In the genomic region with DNA sequence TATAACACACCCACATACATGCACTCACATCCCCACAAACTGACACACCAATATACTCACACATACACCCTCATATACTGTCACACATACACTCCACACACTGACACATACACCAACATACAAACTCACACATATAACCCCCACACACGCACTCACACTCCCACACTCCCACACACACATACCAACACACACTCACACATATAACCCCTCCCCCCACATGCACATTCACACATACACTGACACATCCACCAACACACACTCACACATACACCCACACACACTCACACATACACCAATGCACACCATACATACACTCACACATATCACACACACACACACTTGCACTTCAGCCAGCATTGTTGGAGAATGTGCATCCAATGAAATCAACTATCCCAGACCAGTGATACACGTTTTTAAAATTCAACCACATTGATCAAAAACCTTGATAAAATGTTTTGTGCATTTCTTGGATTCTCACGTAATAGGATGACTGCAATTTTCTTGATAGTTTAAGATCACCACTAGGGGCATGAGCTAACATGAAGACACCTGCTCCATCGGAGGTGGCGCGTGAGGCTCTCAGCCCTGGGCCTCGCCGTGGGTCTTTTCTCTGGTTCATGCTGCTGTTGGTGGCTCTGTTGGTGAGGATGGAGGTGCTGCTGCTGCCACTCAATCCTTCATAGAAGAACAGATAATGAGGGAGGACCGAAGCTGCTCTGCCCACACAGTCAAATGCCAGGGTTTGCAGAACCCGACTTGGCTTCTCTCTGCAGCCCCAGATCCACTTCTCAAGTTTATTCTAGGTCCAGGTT, we compare ENCODE assay signal across 10 cellular contexts. TPM values are rescaled to one million over a fixed set of nuclear protein-coding genes. Genes with fewer than 3 reads are reported as not detected.
DNase-seq lines count a peak whose midpoint lies in the region; ATAC-seq, FAIRE-seq and TF ChIP-seq lines count a peak whose summit lies in the region.
"Had no signal": no experiment of that assay in that cellular context is flagged by ENCODE, and none has a peak within 500 bp of the region (broad histone marks: within the 10 kb centered on the region; RNA-seq: fewer than 3 reads in every experiment).

No MANE protein-coding gene starts in this region.

- no peak overlapping the region for H3K4me3 ChIP-seq in K562
- no peak overlapping the region for H3K4me3 ChIP-seq in mesendoderm (ENCODE audit: low read length)

- no peak overlapping the region for H3K4me3 Mint-ChIP-seq in CD14-positive monocyte

- H3K23ac ChIP-seq in mesendoderm (ENCODE audit: low read length) = no peak overlapping the region

- H3K79me1 ChIP-seq in mesendoderm (ENCODE audit: low read length) = no peaks in the 10 kb centered on the region

- peaks cover under 1 to 3% (median 3%) of the 10 kb centered on the region in 3 donors for H3K27me3 Mint-ChIP-seq in CD14-positive monocyte (ENCODE audit: low read depth in 3 of 3)

- H3K36me3 ChIP-seq in K562 (ENCODE audit: control insufficient read depth, insufficient read depth, low read length) (no peaks in the 10 kb centered on the region), mesendoderm (ENCODE audit: control insufficient read depth, insufficient read depth, low read length) (no peaks in the 10 kb centered on the region)

- H3K4ac ChIP-seq in mesendoderm (ENCODE audit: low read depth, low read length) = no peak overlapping the region

- FAIRE-seq in K562 (lab: Jason Lieb, UNC) = no peak

- CTCF ChIA-PET in K562 (lab: Yijun Ruan, JAX; ENCODE audit: low intra/inter-chr PET ratio) = no interaction called here

- DNase-seq in CD14-positive monocyte (ENCODE audit: low spot score) = no peak
- DNase-seq in HuH-7.5 (ENCODE audit: low spot score) = peak; percentile 34
- no peak for DNase-seq in K562 (ENCODE audit: extremely low read depth in 1 of 4, low spot score in 3 of 4)
- peak; percentile 42 for DNase-seq in mesendoderm
- DNase-seq in activated CD8-positive, alpha-beta memory T cell treated with anti-CD3 and anti-CD28 coated beads, Interleukin-2, amount 50 U/mL, for 48 hours = no peak
- DNase-seq in globus pallidus (ENCODE audit: low spot score) = no peak
- DNase-seq: NCI-H1048 had no signal

- no peak overlapping the region for H4K8ac ChIP-seq in mesendoderm (ENCODE audit: low read depth, low read length)

- H3K9me1 ChIP-seq in K562 (ENCODE audit: control insufficient read depth, insufficient read depth, low read length) = no peaks in the 10 kb centered on the region

- no peak overlapping the region for H3K9ac ChIP-seq in K562 (ENCODE audit: insufficient read depth in 1 of 2, low read depth in 2 of 2, low read length in 2 of 2)
- no peak overlapping the region for H3K9ac ChIP-seq in mesendoderm (ENCODE audit: low read length)

- 0 out of 3 replicates have a peak, but pooled peaks have one; percentile 54 for ATAC-seq in K562
- no peak for ATAC-seq in GM19467 (IDR thresholded peaks at IDR 0.05; ENCODE audit: unreplicated experiment)
- ATAC-seq in HG03520 (IDR thresholded peaks at IDR 0.05; ENCODE audit: unreplicated experiment) = no peak
- ATAC-seq: esophagus mucosa had no signal

- no peak overlapping the region for H3K27ac ChIP-seq in K562 (ENCODE audit: extremely low read depth, low read depth, low read length)
- H3K27ac ChIP-seq in mesendoderm (ENCODE audit: low read depth, low read length) = no peak overlapping the region

- in situ Hi-C loops in K562 (cut with MboI) = no loop called here

- no TSS peak for BruUV-seq in K562 (replicated peaks; lab: Mats Ljungman, UMichigan)

- peaks cover 2 to 33% of the 10 kb centered on the region in 2 experiments; a peak in 3 of 5 replicates for H3K27me3 ChIP-seq in K562 (ENCODE audit: control insufficient read depth in 2 of 2, insufficient read depth in 2 of 2, low read length in 2 of 2)
- no peaks in the 10 kb centered on the region for H3K27me3 ChIP-seq in mesendoderm (ENCODE audit: insufficient read depth, low read length, poor library complexity)

- no peak overlapping the region for H3K27ac Mint-ChIP-seq in CD14-positive monocyte

- no peak overlapping the region for H2AK5ac ChIP-seq in mesendoderm (ENCODE audit: low read length)

- no peak for TF ChIP-seq EP300 in K562 (IDR thresholded peaks at IDR 0.05; ENCODE audit: low read length)

- H3K79me2 ChIP-seq in K562 (ENCODE audit: control insufficient read depth, insufficient read depth, low read length) (no peaks in the 10 kb centered on the region), mesendoderm (ENCODE audit: control insufficient read depth, insufficient read depth, low read length) (no peaks in the 10 kb centered on the region)

- no peak overlapping the region for H3K4me2 ChIP-seq in K562 (ENCODE audit: insufficient read depth, low read length)
- no peak overlapping the region for H3K4me2 ChIP-seq in mesendoderm (ENCODE audit: low read length)

- WGBS in K562 (ENCODE audit: insufficient coverage, low coverage, missing lambda C conversion rate) = 16% methylated on average over 8 of the region's 10 CpGs
- WGBS in mesendoderm (ENCODE audit: extremely low coverage, insufficient coverage, low lambda C conversion rate) = 100% methylated on average over 1 of the region's 10 CpGs

- H2AFZ ChIP-seq in K562 (ENCODE audit: low read depth, low read length) = no peak overlapping the region

- H3K56ac ChIP-seq in mesendoderm (ENCODE audit: low read length) = no peak overlapping the region

- no peak overlapping the region for H4K5ac ChIP-seq in mesendoderm (ENCODE audit: low read length)

- no peaks in the 10 kb centered on the region for H3K9me3 ChIP-seq in K562 (replicated peaks; ENCODE audit: control insufficient read depth, insufficient read depth, low read depth, low read length)

- peaks cover 0 to 1% (median 0%) of the 10 kb centered on the region in 7 donors for H3K9me3 Mint-ChIP-seq in CD14-positive monocyte

- H3K4me1 ChIP-seq in K562 (replicated peaks in 1 of 2; ENCODE audit: control insufficient read depth in 2 of 2, insufficient read depth in 2 of 2, low read length in 2 of 2) (no peaks in the 10 kb centered on the region), mesendoderm (ENCODE audit: control insufficient read depth, low read depth, low read length) (no peaks in the 10 kb centered on the region)

- no peak overlapping the region for H2BK15ac ChIP-seq in mesendoderm (replicated peaks; ENCODE audit: low read depth)

- POLR2A ChIA-PET in K562 (lab: Yijun Ruan, JAX) = no interaction called here

- H3K36me3 Mint-ChIP-seq in CD14-positive monocyte = peaks cover 0 to 4% of the 10 kb centered on the region in 2 donors

- intact Hi-C loops in CD14-positive monocyte (cut with micrococcal nuclease) (no loop called here), K562 (cut with micrococcal nuclease) (no loop called here)

- H3K4me1 Mint-ChIP-seq in CD14-positive monocyte = peaks cover 8% of the 10 kb centered on the region

- TF ChIP-seq CTCF in CD14-positive monocyte (IDR thresholded peaks at IDR 0.05) (peak; percentile 72), K562 (IDR thresholded peaks at IDR 0.05 in 2 of 3, conservative IDR thresholded peaks at IDR 0.05 in 1 of 3; ENCODE audit: insufficient read depth in 2 of 3, low read depth in 1 of 3, low read length in 3 of 3) (peak in 2 of 3 experiments; percentile 14 to 23; a peak in 1 of 6 replicates)

- no peak for TF ChIP-seq POLR2A in K562 (conservative IDR thresholded peaks at IDR 0.05)

- no peak overlapping the region for H2BK120ac ChIP-seq in mesendoderm (ENCODE audit: low read depth, low read length)

- no peak overlapping the region for H2BK5ac ChIP-seq in mesendoderm (ENCODE audit: low read length)

- H3K18ac ChIP-seq in mesendoderm (ENCODE audit: low read length) = no peak overlapping the region

- H4K20me1 ChIP-seq in K562 (replicated peaks; ENCODE audit: control insufficient read depth, insufficient read depth, low read length) = no peaks in the 10 kb centered on the region

- TF ChIP-seq RAD21 in K562 (CRISPR knock-in tag; conservative IDR thresholded peaks at IDR 0.05 in 1 of 2, IDR thresholded peaks at IDR 0.05 in 1 of 2) = no peak

TF ChIP-seq in K562, 482 proteins besides CTCF, POLR2A, EP300 and RAD21:
- TF ChIP-seq ELF4 (CRISPR knock-in tag; IDR thresholded peaks at IDR 0.05) (peak; percentile 16; the same call in 1 of the 2 replicates), PCBP2 (IDR thresholded peaks at IDR 0.05; ENCODE audit: low read depth, low read length, poor library complexity, severe bottlenecking) (no peak), ZFP36 (IDR thresholded peaks at IDR 0.05; ENCODE audit: low read depth, low read length, partially characterized antibody) (no peak), RBM15 (IDR thresholded peaks at IDR 0.05; ENCODE audit: insufficient read depth, low read length) (no peak)

RNA-seq across cellular contexts. Expression of gene CHST15, which starts 32.1 kb away (rescaled TPM):
- polyA plus RNA-seq in CD14-positive monocyte (10 to 100 TPM; 54.4 to 87.5 TPM), K562 (2011; rRNA removed) (0.07 TPM in 1 of 2 replicates, not detected in the other), K562 (2014; fragmentation: Illumina TruSeq; extraction: Trizol) (0.09 and 0.11 TPM in 2 replicates), K562 (2014; fragmentation: Nextera tagmentation; extraction: Ambion mirVana) (under 1 TPM; 0.07 to 0.08 TPM), K562 (2014; rRNA removed) (0.04 and 0.23 TPM in 2 replicates)
- 0.11 and 0.35 TPM in 2 replicates for total RNA-seq in K562 (2011; cell fraction: chromatin; rRNA removed; ENCODE audit: low replicate concordance)
- 1.1 TPM in 1 of 2 replicates, not detected in the other for total RNA-seq in K562 (2011; cell fraction: nucleolus; rRNA removed)
- total RNA-seq in K562 (2011; cell fraction: nucleoplasm; rRNA removed) = 0.15 TPM in 1 of 2 replicates, not detected in the other
- total RNA-seq in K562 (2014; rRNA removed) (0.04 and 0.09 TPM in 2 replicates), K562 (2014; rRNA removed; fragmentation: Illumina TruSeq; extraction: Trizol) (0.15 TPM in 1 of 2 replicates, not detected in the other), K562 (2015; rRNA removed; fragmentation: Illumina TruSeq; extraction: Trizol) (0.04 TPM in 2 replicates), K562 (2021) (0.13 and 0.16 TPM in 2 replicates)
- 0.03 and 0.12 TPM in 2 replicates for polyA plus RNA-seq in K562 (2011; cell fraction: cytosol; rRNA removed)
- polyA plus RNA-seq in K562 (2011; cell fraction: nucleus; rRNA removed) = 0.04 and 0.18 TPM in 2 replicates
- 0.19 and 0.25 TPM in 2 replicates for polyA plus RNA-seq in K562 (2012)
- 0.04 TPM in 1 of 2 replicates, not detected in the other for polyA minus RNA-seq in K562 (2011; rRNA and poly(A)+ RNA removed)
- polyA minus RNA-seq in K562 (2011; cell fraction: cytosol; rRNA and poly(A)+ RNA removed) = 0.27 TPM in 1 of 2 replicates, not detected in the other
- polyA minus RNA-seq in K562 (2011; cell fraction: nucleus; rRNA and poly(A)+ RNA removed) = 0.13 TPM in 1 of 2 replicates, not detected in the other
- polyA plus RNA-seq in mesendoderm (2013, experiment 1 of 2) = 12.6 TPM
- polyA plus RNA-seq in mesendoderm (2013, experiment 2 of 2) = 12.3 TPM

Comparison
In these comparisons a context has a peak if more than half of its experiments do, and no peak if none do; other contexts are left out.
1. DNase-seq: peak in HuH-7.5 (single experiment) and mesendoderm (single experiment); none in CD14-positive monocyte (single experiment), K562 (0 of 4), activated CD8-positive, alpha-beta memory T cell treated with anti-CD3 and anti-CD28 coated beads, Interleukin-2, amount 50 U/mL, for 48 hours (single experiment) and globus pallidus (single experiment).
2. RNA of gene CHST15, which starts 32.1 kb away (polyA plus RNA-seq): 54.4 to 87.5 TPM in CD14-positive monocyte; 0.03 to 0.25 TPM in K562; every median in the first group is over 10 times any median in the second.